ENCODE assay signal across 1 cellular context in the genomic region with DNA sequence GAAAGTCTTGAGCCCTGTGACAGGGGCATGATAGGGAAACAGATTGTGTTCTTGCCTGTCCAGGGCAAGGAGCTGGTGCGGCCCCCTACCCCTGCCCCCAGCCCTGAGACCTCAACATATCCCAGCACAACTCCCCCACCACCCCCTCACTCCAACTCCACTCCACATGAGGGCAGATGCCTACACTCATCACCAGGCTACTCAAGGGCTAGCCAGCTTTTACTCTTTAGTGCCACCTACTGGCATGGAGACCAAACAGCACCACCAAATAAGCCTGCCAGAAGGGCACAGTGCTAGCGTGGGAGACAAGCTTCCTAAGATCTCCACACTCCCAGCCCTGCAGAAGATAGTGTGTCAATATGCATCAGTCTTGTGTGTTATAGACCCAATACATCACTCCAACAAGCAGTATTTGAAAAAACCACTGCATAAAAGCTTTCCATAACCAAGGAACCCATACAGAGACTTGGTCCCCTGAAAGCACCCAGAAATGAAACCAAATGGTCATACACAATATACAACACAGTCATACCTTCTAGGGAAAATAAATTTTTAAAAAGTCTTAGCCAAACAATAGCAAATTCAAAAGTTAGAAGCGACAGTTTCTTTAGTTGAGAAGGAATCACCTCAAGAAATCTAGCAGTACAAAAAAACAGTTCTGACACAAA.
A peak's percentile ranks its signal among the peaks of the same experiment; 100 is the strongest.
TF ChIP-seq lines count a peak whose summit lies in the region.

No MANE protein-coding gene starts in this region.

TF ChIP-seq in HepG2, 621 proteins besides CTCF, POLR2A, EP300 and RAD21 (continued from another document):
- TF ChIP-seq, protein P1, sequence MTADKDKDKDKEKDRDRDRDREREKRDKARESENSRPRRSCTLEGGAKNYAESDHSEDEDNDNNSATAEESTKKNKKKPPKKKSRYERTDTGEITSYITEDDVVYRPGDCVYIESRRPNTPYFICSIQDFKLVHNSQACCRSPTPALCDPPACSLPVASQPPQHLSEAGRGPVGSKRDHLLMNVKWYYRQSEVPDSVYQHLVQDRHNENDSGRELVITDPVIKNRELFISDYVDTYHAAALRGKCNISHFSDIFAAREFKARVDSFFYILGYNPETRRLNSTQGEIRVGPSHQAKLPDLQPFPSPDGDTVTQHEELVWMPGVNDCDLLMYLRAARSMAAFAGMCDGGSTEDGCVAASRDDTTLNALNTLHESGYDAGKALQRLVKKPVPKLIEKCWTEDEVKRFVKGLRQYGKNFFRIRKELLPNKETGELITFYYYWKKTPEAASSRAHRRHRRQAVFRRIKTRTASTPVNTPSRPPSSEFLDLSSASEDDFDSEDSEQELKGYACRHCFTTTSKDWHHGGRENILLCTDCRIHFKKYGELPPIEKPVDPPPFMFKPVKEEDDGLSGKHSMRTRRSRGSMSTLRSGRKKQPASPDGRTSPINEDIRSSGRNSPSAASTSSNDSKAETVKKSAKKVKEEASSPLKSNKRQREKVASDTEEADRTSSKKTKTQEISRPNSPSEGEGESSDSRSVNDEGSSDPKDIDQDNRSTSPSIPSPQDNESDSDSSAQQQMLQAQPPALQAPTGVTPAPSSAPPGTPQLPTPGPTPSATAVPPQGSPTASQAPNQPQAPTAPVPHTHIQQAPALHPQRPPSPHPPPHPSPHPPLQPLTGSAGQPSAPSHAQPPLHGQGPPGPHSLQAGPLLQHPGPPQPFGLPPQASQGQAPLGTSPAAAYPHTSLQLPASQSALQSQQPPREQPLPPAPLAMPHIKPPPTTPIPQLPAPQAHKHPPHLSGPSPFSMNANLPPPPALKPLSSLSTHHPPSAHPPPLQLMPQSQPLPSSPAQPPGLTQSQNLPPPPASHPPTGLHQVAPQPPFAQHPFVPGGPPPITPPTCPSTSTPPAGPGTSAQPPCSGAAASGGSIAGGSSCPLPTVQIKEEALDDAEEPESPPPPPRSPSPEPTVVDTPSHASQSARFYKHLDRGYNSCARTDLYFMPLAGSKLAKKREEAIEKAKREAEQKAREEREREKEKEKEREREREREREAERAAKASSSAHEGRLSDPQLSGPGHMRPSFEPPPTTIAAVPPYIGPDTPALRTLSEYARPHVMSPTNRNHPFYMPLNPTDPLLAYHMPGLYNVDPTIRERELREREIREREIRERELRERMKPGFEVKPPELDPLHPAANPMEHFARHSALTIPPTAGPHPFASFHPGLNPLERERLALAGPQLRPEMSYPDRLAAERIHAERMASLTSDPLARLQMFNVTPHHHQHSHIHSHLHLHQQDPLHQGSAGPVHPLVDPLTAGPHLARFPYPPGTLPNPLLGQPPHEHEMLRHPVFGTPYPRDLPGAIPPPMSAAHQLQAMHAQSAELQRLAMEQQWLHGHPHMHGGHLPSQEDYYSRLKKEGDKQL (CRISPR knock-in tag; IDR thresholded peaks at IDR 0.05; ENCODE audit: low read depth): no peak
- TF ChIP-seq NPAS2 (CRISPR knock-in tag; IDR thresholded peaks at IDR 0.05; ENCODE audit: borderline replicate concordance) (no peak), STAG1 (CRISPR knock-in tag; IDR thresholded peaks at IDR 0.05) (peak; percentile 82), CENPX (CRISPR knock-in tag; IDR thresholded peaks at IDR 0.05) (no peak), ZNF724P (CRISPR knock-in tag; IDR thresholded peaks at IDR 0.05; ENCODE audit: borderline replicate concordance) (no peak), FUBP1 (CRISPR knock-in tag; IDR thresholded peaks at IDR 0.05; ENCODE audit: borderline replicate concordance) (no peak), ZSCAN20 (CRISPR knock-in tag; IDR thresholded peaks at IDR 0.05; ENCODE audit: borderline replicate concordance) (no peak), NCOA1 (CRISPR knock-in tag; IDR thresholded peaks at IDR 0.05) (no peak), ZNF678 (CRISPR knock-in tag; IDR thresholded peaks at IDR 0.05) (no peak), MAFG (CRISPR knock-in tag; IDR thresholded peaks at IDR 0.05) (no peak), U2AF1 (optimal IDR thresholded peaks at IDR 0.05; ENCODE audit: low read depth, low read length) (no peak)
- TF ChIP-seq, protein P2, sequence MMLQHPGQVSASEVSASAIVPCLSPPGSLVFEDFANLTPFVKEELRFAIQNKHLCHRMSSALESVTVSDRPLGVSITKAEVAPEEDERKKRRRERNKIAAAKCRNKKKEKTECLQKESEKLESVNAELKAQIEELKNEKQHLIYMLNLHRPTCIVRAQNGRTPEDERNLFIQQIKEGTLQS (CRISPR knock-in tag; IDR thresholded peaks at IDR 0.05): no peak
- TF ChIP-seq, protein P3, sequence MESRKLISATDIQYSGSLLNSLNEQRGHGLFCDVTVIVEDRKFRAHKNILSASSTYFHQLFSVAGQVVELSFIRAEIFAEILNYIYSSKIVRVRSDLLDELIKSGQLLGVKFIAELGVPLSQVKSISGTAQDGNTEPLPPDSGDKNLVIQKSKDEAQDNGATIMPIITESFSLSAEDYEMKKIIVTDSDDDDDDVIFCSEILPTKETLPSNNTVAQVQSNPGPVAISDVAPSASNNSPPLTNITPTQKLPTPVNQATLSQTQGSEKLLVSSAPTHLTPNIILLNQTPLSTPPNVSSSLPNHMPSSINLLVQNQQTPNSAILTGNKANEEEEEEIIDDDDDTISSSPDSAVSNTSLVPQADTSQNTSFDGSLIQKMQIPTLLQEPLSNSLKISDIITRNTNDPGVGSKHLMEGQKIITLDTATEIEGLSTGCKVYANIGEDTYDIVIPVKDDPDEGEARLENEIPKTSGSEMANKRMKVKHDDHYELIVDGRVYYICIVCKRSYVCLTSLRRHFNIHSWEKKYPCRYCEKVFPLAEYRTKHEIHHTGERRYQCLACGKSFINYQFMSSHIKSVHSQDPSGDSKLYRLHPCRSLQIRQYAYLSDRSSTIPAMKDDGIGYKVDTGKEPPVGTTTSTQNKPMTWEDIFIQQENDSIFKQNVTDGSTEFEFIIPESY (CRISPR knock-in tag; IDR thresholded peaks at IDR 0.05): no peak
- TF ChIP-seq, protein P4, sequence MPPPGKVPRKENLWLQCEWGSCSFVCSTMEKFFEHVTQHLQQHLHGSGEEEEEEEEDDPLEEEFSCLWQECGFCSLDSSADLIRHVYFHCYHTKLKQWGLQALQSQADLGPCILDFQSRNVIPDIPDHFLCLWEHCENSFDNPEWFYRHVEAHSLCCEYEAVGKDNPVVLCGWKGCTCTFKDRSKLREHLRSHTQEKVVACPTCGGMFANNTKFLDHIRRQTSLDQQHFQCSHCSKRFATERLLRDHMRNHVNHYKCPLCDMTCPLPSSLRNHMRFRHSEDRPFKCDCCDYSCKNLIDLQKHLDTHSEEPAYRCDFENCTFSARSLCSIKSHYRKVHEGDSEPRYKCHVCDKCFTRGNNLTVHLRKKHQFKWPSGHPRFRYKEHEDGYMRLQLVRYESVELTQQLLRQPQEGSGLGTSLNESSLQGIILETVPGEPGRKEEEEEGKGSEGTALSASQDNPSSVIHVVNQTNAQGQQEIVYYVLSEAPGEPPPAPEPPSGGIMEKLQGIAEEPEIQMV (CRISPR knock-in tag; IDR thresholded peaks at IDR 0.05; ENCODE audit: low read depth): no peak
